In genomic region chr20:50152394-50153152, GRCh38 we compare ENCODE assay signal across 1 cellular context.
TF ChIP-seq lines count a peak whose summit lies in the region.

No MANE protein-coding gene starts in this region.

TF ChIP-seq in GM12878, 131 proteins besides CTCF, POLR2A, EP300 and RAD21 (continued from another document):
- TF ChIP-seq IKZF1 (conservative IDR thresholded peaks at IDR 0.05) (0 out of 2 replicates have a peak, but pooled peaks have one; percentile 13), RELB (IDR thresholded peaks at IDR 0.05; ENCODE audit: low read depth) (0 out of 2 replicates have a peak, but pooled peaks have one; percentile 22)
